In the genomic region with DNA sequence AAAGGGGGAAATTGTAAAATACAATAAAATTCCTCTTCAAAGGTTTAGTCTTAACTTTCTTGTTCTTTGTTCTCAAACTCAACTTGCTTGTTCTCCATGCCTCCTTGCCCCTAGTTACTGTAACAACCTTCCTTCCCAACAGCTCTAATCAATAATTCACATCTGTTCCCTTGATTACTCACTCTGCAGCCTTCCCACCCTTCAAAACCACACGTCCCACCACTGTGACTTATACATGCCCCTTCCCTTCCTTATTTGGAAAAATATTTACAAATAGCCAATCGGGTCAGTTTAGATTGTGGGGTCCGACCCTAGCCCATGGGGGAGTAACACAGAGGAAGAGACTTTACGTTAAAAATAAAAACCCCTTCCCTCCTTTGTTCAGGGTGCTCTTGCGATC, we compare ENCODE assay signal across 8 cellular contexts. TPM values are rescaled to one million over a fixed set of nuclear protein-coding genes. Genes with fewer than 3 reads are reported as not detected.
A peak's percentile ranks its signal among the peaks of the same experiment; 100 is the strongest.
DNase-seq lines count a peak whose midpoint lies in the region; ATAC-seq and TF ChIP-seq lines count a peak whose summit lies in the region.

No MANE protein-coding gene starts in this region.

- no peaks in the 10 kb centered on the region for H3K27me3 Mint-ChIP-seq in endodermal cell (ENCODE audit: insufficient read depth)
- peaks cover 14% of the 10 kb centered on the region for H3K27me3 Mint-ChIP-seq in neural crest cell (ENCODE audit: low read depth)

- H3K4me3 ChIP-seq in RWPE2 (ENCODE audit: severe bottlenecking): peak overlapping the region; percentile 44
- H3K4me3 ChIP-seq in endodermal cell (ENCODE audit: low read length): peak overlapping the region; percentile 92

- H3K4me1 Mint-ChIP-seq in endodermal cell (peaks cover 23% of the 10 kb centered on the region), neural crest cell (peaks cover 33% of the 10 kb centered on the region)

- peaks cover 17% of the 10 kb centered on the region for H3K9me3 ChIP-seq in RWPE2 (ENCODE audit: severe bottlenecking)
- H3K9me3 ChIP-seq in endodermal cell (ENCODE audit: control insufficient read depth, low read length): peaks cover 56% of the 10 kb centered on the region

- peak; percentile 12 for ATAC-seq in GM21528 (IDR thresholded peaks at IDR 0.05; ENCODE audit: low FRiP score, unreplicated experiment)
- ATAC-seq in RWPE2 (ENCODE audit: low read depth): peak; percentile 7; the same call in 1 of the 3 replicates
- no peak for ATAC-seq in activated CD4-positive, CD25-positive, alpha-beta regulatory T cell treated with anti-CD3 and anti-CD28 coated beads, Interleukin-2, amount 50 U/mL, for 24 hours
- no peak for ATAC-seq in GM18873 (IDR thresholded peaks at IDR 0.05; ENCODE audit: low FRiP score, unreplicated experiment)

- H3K4me1 ChIP-seq in RWPE2 (ENCODE audit: insufficient read depth, poor library complexity, severe bottlenecking): no peaks in the 10 kb centered on the region
- H3K4me1 ChIP-seq in endodermal cell (ENCODE audit: control insufficient read depth, insufficient read depth, low read length): no peaks in the 10 kb centered on the region

- H3K27me3 ChIP-seq in RWPE2 (ENCODE audit: insufficient read depth, poor library complexity, severe bottlenecking): no peaks in the 10 kb centered on the region
- H3K27me3 ChIP-seq in endodermal cell (ENCODE audit: control insufficient read depth, insufficient read depth, low read length, poor library complexity, severe bottlenecking): no peaks in the 10 kb centered on the region

- H3K27ac ChIP-seq in RWPE2 (ENCODE audit: poor library complexity, severe bottlenecking) (peak overlapping the region; percentile 66), endodermal cell (ENCODE audit: low read depth, low read length) (peak overlapping the region; percentile 57)

- H3K36me3 ChIP-seq in RWPE2 (ENCODE audit: low read depth) (no peaks in the 10 kb centered on the region), endodermal cell (ENCODE audit: control insufficient read depth, insufficient read depth, low read length) (peaks cover 27% of the 10 kb centered on the region)

- DNase-seq in AG20443 (ENCODE audit: low spot score) (peak; percentile 57), RWPE2 (ENCODE audit: low spot score) (no peak), endodermal cell (no peak), neural crest cell (ENCODE audit: low read depth, low spot score) (no peak), cerebellum (ENCODE audit: low spot score) (no peak)

- H3K36me3 Mint-ChIP-seq in endodermal cell (ENCODE audit: low read depth): peaks cover 42% of the 10 kb centered on the region
- H3K36me3 Mint-ChIP-seq in neural crest cell (ENCODE audit: low read depth): peaks cover 75% of the 10 kb centered on the region

- TF ChIP-seq CTCF in RWPE2 (IDR thresholded peaks at IDR 0.05; ENCODE audit: poor library complexity, severe bottlenecking): no peak
- no peak for TF ChIP-seq CTCF in endodermal cell (conservative IDR thresholded peaks at IDR 0.05)
- TF ChIP-seq CTCF in neural crest cell (conservative IDR thresholded peaks at IDR 0.05): no peak

- WGBS in endodermal cell (ENCODE audit: insufficient coverage in 1 of 2, insufficient read length in 1 of 2), 2 experiments: 27 to 35% methylated on average over 2 to 5 of the region's 5 CpGs

- H3K9me3 Mint-ChIP-seq in endodermal cell (peaks cover 46% of the 10 kb centered on the region), neural crest cell (peaks cover 27% of the 10 kb centered on the region)

- H3K4me3 Mint-ChIP-seq in endodermal cell: peak overlapping the region; percentile 98
- H3K4me3 Mint-ChIP-seq in neural crest cell: peak overlapping the region; percentile 98

- peak overlapping the region; percentile 94 for H3K9ac ChIP-seq in endodermal cell (ENCODE audit: extremely low read depth, low read length, poor library complexity, severe bottlenecking)

- peak overlapping the region; percentile 99 for H3K27ac Mint-ChIP-seq in endodermal cell
- peak overlapping the region; percentile 100 for H3K27ac Mint-ChIP-seq in neural crest cell (ENCODE audit: unreplicated experiment)

RNA-seq across cellular contexts. Expression of gene ZNF93, which starts 0.6 kb away (rescaled TPM):
- total RNA-seq in endodermal cell (10 to 100 TPM; 47.7 to 53.3 TPM), neural crest cell (32.6 and 36.0 TPM in 2 replicates), cerebellum (22.6 TPM)
- 33.8 TPM for polyA plus RNA-seq in endodermal cell (2013, experiment 1 of 2)
- polyA plus RNA-seq in endodermal cell (2013, experiment 2 of 2): 33.3 TPM

RNA-seq across cellular contexts. Expression of gene ZNF253, which starts 34.4 kb away (rescaled TPM):
- total RNA-seq in endodermal cell (10 to 100 TPM; 44.4 to 51.9 TPM), neural crest cell (37.9 and 41.1 TPM in 2 replicates), cerebellum (47.6 TPM)
- 17.2 TPM for polyA plus RNA-seq in endodermal cell (2013, experiment 1 of 2)
- 17.3 TPM for polyA plus RNA-seq in endodermal cell (2013, experiment 2 of 2)

Comparison
In these comparisons a context has a peak if more than half of its experiments do, and no peak if none do; other contexts are left out.
1. ATAC-seq: peak in GM21528 (single experiment) and RWPE2 (single experiment); none in activated CD4-positive, CD25-positive, alpha-beta regulatory T cell treated with anti-CD3 and anti-CD28 coated beads, Interleukin-2, amount 50 U/mL, for 24 hours (0 of 2) and GM18873 (single experiment).